In the genomic region with DNA sequence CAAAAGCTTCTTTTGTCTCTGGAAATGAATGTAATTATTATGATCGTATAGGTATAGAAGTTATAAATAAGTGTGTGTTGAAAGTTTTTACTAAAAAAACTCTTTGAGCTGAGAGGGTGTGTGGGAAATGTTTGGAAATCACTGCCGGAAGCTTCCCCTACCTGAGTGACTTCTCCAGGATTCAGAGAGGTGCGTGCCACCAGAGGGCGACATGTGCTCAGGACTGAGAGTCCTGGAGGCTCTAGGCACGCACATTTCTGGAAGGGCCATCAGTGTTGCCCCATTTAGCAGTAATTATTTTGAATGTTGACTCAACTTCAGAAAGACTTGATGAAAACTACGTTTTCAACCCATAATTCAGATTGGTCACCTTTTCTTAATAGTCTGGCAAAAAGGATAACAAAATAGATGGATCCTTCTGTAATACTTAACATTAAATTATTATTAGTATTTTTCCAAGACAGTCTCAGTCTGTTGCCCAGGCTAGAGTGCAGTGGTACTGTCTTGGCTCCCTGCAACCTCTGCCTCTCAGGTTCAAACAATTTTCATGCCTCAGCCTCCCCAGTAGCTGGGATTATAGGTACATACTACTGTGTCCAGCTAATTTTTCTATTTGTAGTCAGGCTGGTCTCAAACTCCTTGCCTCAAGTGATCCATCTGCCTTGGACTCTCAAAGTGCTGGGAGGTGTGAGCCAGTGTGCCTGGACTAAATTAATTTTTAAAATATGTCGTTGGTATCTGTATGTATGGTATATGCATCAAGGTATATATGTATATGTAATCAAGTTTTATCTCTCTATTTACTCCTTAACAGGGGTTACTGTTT, we compare ENCODE assay signal across 1 cellular context.
TF ChIP-seq lines count a peak whose summit lies in the region.

No MANE protein-coding gene starts in this region.

TF ChIP-seq in HepG2, 621 proteins besides CTCF, POLR2A, EP300 and RAD21 (continued from another document):
- TF ChIP-seq PRDM4 (CRISPR knock-in tag; IDR thresholded peaks at IDR 0.05; ENCODE audit: borderline replicate concordance) = no peak
- peak; percentile 64; the same call in 1 of the 2 replicates for TF ChIP-seq CBX5 (CRISPR knock-in tag; IDR thresholded peaks at IDR 0.05; ENCODE audit: borderline replicate concordance)
- TF ChIP-seq ZNF768 (CRISPR knock-in tag; IDR thresholded peaks at IDR 0.05) = no peak
- TF ChIP-seq ZNF747 (CRISPR knock-in tag; IDR thresholded peaks at IDR 0.05; ENCODE audit: borderline replicate concordance) = no peak
- peak; percentile 99 for TF ChIP-seq STAG1 (CRISPR knock-in tag; IDR thresholded peaks at IDR 0.05)
- 0 out of 2 replicates have a peak, but pooled peaks have one; percentile 7 for TF ChIP-seq MNT (IDR thresholded peaks at IDR 0.05)
- no peak for TF ChIP-seq FOXO1 (CRISPR knock-in tag; IDR thresholded peaks at IDR 0.05)
- no peak; the same call in 1 of the 2 replicates for TF ChIP-seq ZBTB25 (CRISPR knock-in tag; IDR thresholded peaks at IDR 0.05)
- TF ChIP-seq KLF16 (CRISPR knock-in tag; IDR thresholded peaks at IDR 0.05) = no peak
- no peak for TF ChIP-seq STAT5B (CRISPR knock-in tag; IDR thresholded peaks at IDR 0.05)
- no peak for TF ChIP-seq ZNF354B (CRISPR knock-in tag; IDR thresholded peaks at IDR 0.05)
- no peak for TF ChIP-seq ZNF891 (CRISPR knock-in tag; IDR thresholded peaks at IDR 0.05)
- TF ChIP-seq NFYC (CRISPR knock-in tag; IDR thresholded peaks at IDR 0.05) = no peak
- TF ChIP-seq, protein P1, sequence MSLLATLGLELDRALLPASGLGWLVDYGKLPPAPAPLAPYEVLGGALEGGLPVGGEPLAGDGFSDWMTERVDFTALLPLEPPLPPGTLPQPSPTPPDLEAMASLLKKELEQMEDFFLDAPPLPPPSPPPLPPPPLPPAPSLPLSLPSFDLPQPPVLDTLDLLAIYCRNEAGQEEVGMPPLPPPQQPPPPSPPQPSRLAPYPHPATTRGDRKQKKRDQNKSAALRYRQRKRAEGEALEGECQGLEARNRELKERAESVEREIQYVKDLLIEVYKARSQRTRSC (CRISPR knock-in tag; IDR thresholded peaks at IDR 0.05; ENCODE audit: low read depth) = no peak
- no peak for TF ChIP-seq NR2F2 (IDR thresholded peaks at IDR 0.05; ENCODE audit: borderline replicate concordance, low read depth)
- peak; percentile 33 for TF ChIP-seq FOSL2 (CRISPR knock-in tag; IDR thresholded peaks at IDR 0.05)
- no peak for TF ChIP-seq SOX13 (IDR thresholded peaks at IDR 0.05)
- 0 out of 4 replicates have a peak, but pooled peaks of 1 of the 2 experiments have one; percentile 25 for TF ChIP-seq SOX13 (CRISPR knock-in tag; conservative IDR thresholded peaks at IDR 0.05 in 1 of 2, IDR thresholded peaks at IDR 0.05 in 1 of 2)
- no peak for TF ChIP-seq BHLHE40 (IDR thresholded peaks at IDR 0.05; ENCODE audit: low read length)
- TF ChIP-seq CCDC6 (CRISPR knock-in tag; IDR thresholded peaks at IDR 0.05) = no peak
- no peak for TF ChIP-seq PITX1 (CRISPR knock-in tag; IDR thresholded peaks at IDR 0.05)
- TF ChIP-seq SYNCRIP (IDR thresholded peaks at IDR 0.05; ENCODE audit: insufficient read depth, low read depth, low read length) = no peak
- TF ChIP-seq ZNF780A (CRISPR knock-in tag; IDR thresholded peaks at IDR 0.05) = no peak
- no peak for TF ChIP-seq SOX6 (IDR thresholded peaks at IDR 0.05)
- TF ChIP-seq SOX6 (CRISPR knock-in tag; IDR thresholded peaks at IDR 0.05) = peak; percentile 47; the same call in 1 of the 2 replicates
- TF ChIP-seq MATR3 (CRISPR knock-in tag; IDR thresholded peaks at IDR 0.05) = no peak
- TF ChIP-seq ZNF737 (CRISPR knock-in tag; IDR thresholded peaks at IDR 0.05; ENCODE audit: borderline replicate concordance) = no peak
- TF ChIP-seq CBFB (CRISPR knock-in tag; IDR thresholded peaks at IDR 0.05) = no peak
